Comparison of ENCODE assay signal across 27 cellular contexts in genomic region chr13:106810069-106810468, GRCh38.
"Had no signal": no experiment of that assay in that cellular context is flagged by ENCODE, and none has a peak within 500 bp of the region (broad histone marks: within the 10 kb centered on the region; RNA-seq: fewer than 3 reads in every experiment).

No MANE protein-coding gene starts in this region.

- H3K4me3 Mint-ChIP-seq: activated CD4-positive, alpha-beta memory T cell treated with anti-CD3 and anti-CD28 coated beads for 36 hours; activated CD4-positive, alpha-beta T cell treated with anti-CD3 and anti-CD28 coated beads for 36 hours; activated CD4-positive, alpha-beta T cell treated with anti-CD3 and anti-CD28 coated beads, Interleukin-2, amount 10 ng/mL, durations not matched to agents 24 days and 14 days; activated naive CD8-positive, alpha-beta T cell; activated T-cell treated with anti-CD3 and anti-CD28 coated beads, Interleukin-2, amount 50 U/mL, for 24 hours; activated T-cell treated with anti-CD3 and anti-CD28 coated beads, Interleukin-2, amount 50 U/mL, for 72 hours; T-helper 17 cell; T-helper 2 cell treated with Interferon-gamma antibody and Interleukin-4, amounts not matched to agents 5 μg/mL and 100 μg/mL, for 36 hours had no signal

- H3K27ac Mint-ChIP-seq: activated CD4-positive, alpha-beta memory T cell treated with anti-CD3 and anti-CD28 coated beads for 36 hours; activated CD4-positive, alpha-beta T cell treated with anti-CD3 and anti-CD28 coated beads for 36 hours; activated CD4-positive, alpha-beta T cell treated with anti-CD3 and anti-CD28 coated beads, Interleukin-2, amount 10 ng/mL, durations not matched to agents 24 days and 14 days; activated naive CD8-positive, alpha-beta T cell; activated T-cell treated with anti-CD3 and anti-CD28 coated beads, Interleukin-2, amount 50 U/mL, for 24 hours; activated T-cell treated with anti-CD3 and anti-CD28 coated beads, Interleukin-2, amount 50 U/mL, for 72 hours; T-helper 17 cell; T-helper 2 cell treated with Interferon-gamma antibody and Interleukin-4, amounts not matched to agents 5 μg/mL and 100 μg/mL, for 36 hours had no signal

- H3K9me3 Mint-ChIP-seq: activated CD4-positive, alpha-beta memory T cell treated with anti-CD3 and anti-CD28 coated beads for 36 hours; activated CD4-positive, alpha-beta T cell treated with anti-CD3 and anti-CD28 coated beads, Interleukin-2, amount 10 ng/mL, durations not matched to agents 24 days and 14 days; activated T-cell treated with anti-CD3 and anti-CD28 coated beads, Interleukin-2, amount 50 U/mL, for 24 hours; activated T-cell treated with anti-CD3 and anti-CD28 coated beads, Interleukin-2, amount 50 U/mL, for 72 hours; T-helper 2 cell treated with Interferon-gamma antibody and Interleukin-4, amounts not matched to agents 5 μg/mL and 100 μg/mL, for 36 hours had no signal

- H3K36me3 ChIP-seq: WERI-Rb-1 had no signal

- H3K4me1 Mint-ChIP-seq: activated CD4-positive, alpha-beta T cell treated with anti-CD3 and anti-CD28 coated beads for 36 hours; activated CD4-positive, alpha-beta T cell treated with anti-CD3 and anti-CD28 coated beads, Interleukin-2, amount 10 ng/mL, durations not matched to agents 24 days and 14 days; T-helper 17 cell had no signal

- H3K27me3 Mint-ChIP-seq: activated CD4-positive, alpha-beta T cell treated with anti-CD3 and anti-CD28 coated beads, Interleukin-2, amount 10 ng/mL, durations not matched to agents 24 days and 14 days had no signal

- H3K27ac ChIP-seq: WERI-Rb-1 had no signal

- DNase-seq: activated CD4-positive, alpha-beta memory T cell treated with anti-CD3 and anti-CD28 coated beads for 36 hours; activated CD4-positive, alpha-beta T cell treated with anti-CD3 and anti-CD28 coated beads for 36 hours; activated CD4-positive, alpha-beta T cell treated with anti-CD3 and anti-CD28 coated beads, Interleukin-2, amount 10 ng/mL, durations not matched to agents 24 days and 14 days; activated CD4-positive, CD25-positive, alpha-beta regulatory T cell; activated CD4-positive, CD25-positive, alpha-beta regulatory T cell treated with anti-CD3 and anti-CD28 coated beads, Interleukin-2, amount 50 U/mL, for 72 hours; activated CD8-positive, alpha-beta memory T cell treated with anti-CD3 and anti-CD28 coated beads, Interleukin-2, amount 50 U/mL, for 48 hours; activated effector memory CD4-positive, alpha-beta T cell treated with Interleukin-2 at 50 U/mL for 16 hours; activated gamma-delta T cell treated with Interleukin-2 at 50 U/mL for 16 hours; activated naive CD4-positive, alpha-beta T cell treated with anti-CD3 and anti-CD28 coated beads, Interleukin-2, amount 50 U/mL, for 16 hours; activated naive CD4-positive, alpha-beta T cell treated with Interleukin-2 at 50 U/mL for 16 hours; activated T-cell treated with anti-CD3 and anti-CD28 coated beads for 4 hours; activated T-cell treated with anti-CD3 and anti-CD28 coated beads, Interleukin-2, amount 50 U/mL, for 24 hours; activated T-cell treated with anti-CD3 and anti-CD28 coated beads, Interleukin-2, amount 50 U/mL, for 72 hours; amniotic stem cell; anterior cingulate cortex; caudate nucleus; cortex of kidney; dermis blood vessel endothelial cell; effector CD8-positive, alpha-beta T cell; foreskin fibroblast; head of caudate nucleus; T-helper 1 cell; T-helper 17 cell; T1000; WERI-Rb-1 had no signal

- H3K36me3 Mint-ChIP-seq: activated CD4-positive, alpha-beta memory T cell treated with anti-CD3 and anti-CD28 coated beads for 36 hours; activated naive CD8-positive, alpha-beta T cell had no signal
